11 cellular contexts compared by ENCODE assay signal in genomic region chr13:20119960-20120359, GRCh38. TPM values are rescaled to one million over a fixed set of nuclear protein-coding genes. Genes with fewer than 3 reads are reported as not detected.
DNase-seq lines count a peak whose midpoint lies in the region; ATAC-seq and TF ChIP-seq lines count a peak whose summit lies in the region.
"Had no signal": no experiment of that assay in that cellular context is flagged by ENCODE, and none has a peak within 500 bp of the region (broad histone marks: within the 10 kb centered on the region; RNA-seq: fewer than 3 reads in every experiment).

No MANE protein-coding gene starts in this region.

- 79% methylated on average over 3 of the region's 3 CpGs for WGBS in prostate gland

- H3K9ac ChIP-seq in ES-I3 (ENCODE audit: low read depth, low read length) = peak overlapping the region; percentile 31; the same call in 1 of the 2 replicates
- H3K9ac ChIP-seq in fibroblast of lung (ENCODE audit: insufficient read depth, low read length) = no peak overlapping the region

- no peak for TF ChIP-seq POLR2A in prostate gland (IDR thresholded peaks at IDR 0.05)

- TF ChIP-seq CTCF in Panc1 (IDR thresholded peaks at IDR 0.05) (no peak), fibroblast of lung (conservative IDR thresholded peaks at IDR 0.05 in 1 of 2, IDR thresholded peaks at IDR 0.05 in 1 of 2; ENCODE audit: low read depth in 1 of 2, low read length in 2 of 2) (no peak), prostate gland (IDR thresholded peaks at IDR 0.05) (no peak)

- H2AFZ ChIP-seq in fibroblast of lung (ENCODE audit: low read length) = no peak overlapping the region

- H3K27ac ChIP-seq in Panc1 (ENCODE audit: low read length) = peak overlapping the region; percentile 95
- no peak overlapping the region for H3K27ac ChIP-seq in fibroblast of lung (ENCODE audit: insufficient read depth, low read length)
- peak overlapping the region; percentile 90 to 92 for H3K27ac ChIP-seq in prostate gland

- intact Hi-C loops in Panc1 (cut with micrococcal nuclease; ENCODE audit: unreplicated experiment) (no loop called here), prostate gland (cut with DNase I) (loop anchor here (10.0 kb wide), 2 partner anchors 165 to 935 kb away; partner anchors contain the start of gene ZMYM2)

- H3K36me3 ChIP-seq in ES-I3 (ENCODE audit: insufficient read depth, low read length) = no peaks in the 10 kb centered on the region
- no peaks in the 10 kb centered on the region for H3K36me3 ChIP-seq in Panc1 (ENCODE audit: control insufficient read depth, insufficient read depth, low read length)
- H3K36me3 ChIP-seq in fibroblast of lung (ENCODE audit: control insufficient read depth, insufficient read depth, low read length) = no peaks in the 10 kb centered on the region
- no peaks in the 10 kb centered on the region for H3K36me3 ChIP-seq in prostate gland

- ATAC-seq in Panc1 = no peak

- peak overlapping the region; percentile 44 to 68 for H3K4me3 ChIP-seq in Panc1 (ENCODE audit: low read depth in 2 of 2, low read length in 2 of 2)
- peak overlapping the region in 1 of 4 experiments; percentile 45 for H3K4me3 ChIP-seq in fibroblast of lung (replicated peaks in 1 of 4; ENCODE audit: control extremely low read depth in 1 of 4, insufficient read depth in 1 of 4, low read depth in 3 of 4, low read length in 4 of 4)
- peak overlapping the region in 1 of 2 donors; percentile 24 for H3K4me3 ChIP-seq in prostate gland

- in situ Hi-C loops in Panc1 (cut with HindIII; ENCODE audit: low pct_unique_long_range_greater_than_20kb, low sequenced_read_pairs) = no loop called here

- peak overlapping the region; percentile 29 for H3K4me2 ChIP-seq in fibroblast of lung (ENCODE audit: extremely low read depth, insufficient read depth, low read length)

- no peaks in the 10 kb centered on the region for H4K20me1 ChIP-seq in fibroblast of lung (ENCODE audit: control insufficient read depth, extremely low read depth, insufficient read depth, low read length)

- H3K4me1 ChIP-seq in ES-I3 (ENCODE audit: insufficient read depth, low read length) (no peaks in the 10 kb centered on the region; the same call in 1 of the 2 replicates), Panc1 (ENCODE audit: control insufficient read depth, insufficient read depth, low read length) (peaks cover 10% of the 10 kb centered on the region), fibroblast of lung (ENCODE audit: control insufficient read depth, extremely low read depth, insufficient read depth, low read length) (peaks cover 5% of the 10 kb centered on the region), prostate gland (replicated peaks) (no peaks in the 10 kb centered on the region)

- DNase-seq in Panc1 (ENCODE audit: low read depth, low spot score) (no peak), fibroblast of lung (ENCODE audit: low read depth in 2 of 2) (no peak), prostate gland (ENCODE audit: low spot score) (no peak), SW 1271 (lab: John Stamatoyannopoulos, UW) (no peak), GDM1 (lab: John Stamatoyannopoulos, UW) (no peak), HPDE6-E6E7 (ENCODE audit: extremely low spot score) (no peak), DMS 273 treated with DMSO at 0.1 percent for 48 hours (lab: John Stamatoyannopoulos, UW) (no peak)
- DNase-seq: NCI-H1092, T1000 had no signal

- CTCF ChIA-PET in Panc1 (lab: Charles Lee) = interaction anchor here (0.6 kb wide), 1 partner anchor 44 kb away, joined by 3 read pairs; no protein-coding TSS in a partner anchor

- H3K79me2 ChIP-seq in fibroblast of lung (ENCODE audit: control insufficient read depth, insufficient read depth, low read length) = no peaks in the 10 kb centered on the region

- H3K9me3 ChIP-seq in ES-I3 (ENCODE audit: control insufficient read depth, insufficient read depth, low read length) (no peaks in the 10 kb centered on the region), Panc1 (ENCODE audit: control insufficient read depth, insufficient read depth, low read depth, low read length) (no peaks in the 10 kb centered on the region), fibroblast of lung (ENCODE audit: control insufficient read depth, insufficient read depth, low read depth, low read length) (no peaks in the 10 kb centered on the region), prostate gland (no peaks in the 10 kb centered on the region)

- POLR2A ChIA-PET in Panc1 (lab: Charles Lee) = no interaction called here

- no peaks in the 10 kb centered on the region for H3K27me3 ChIP-seq in Panc1 (ENCODE audit: control insufficient read depth, insufficient read depth, low read length)
- H3K27me3 ChIP-seq in fibroblast of lung (ENCODE audit: control insufficient read depth, insufficient read depth, low read length) = no peaks in the 10 kb centered on the region
- H3K27me3 ChIP-seq in prostate gland (replicated peaks; ENCODE audit: insufficient read depth) = no peaks in the 10 kb centered on the region

- BruUV-seq in Panc1 (replicated peaks; lab: Mats Ljungman, UMichigan) = no TSS peak

RNA-seq across cellular contexts. Expression of gene GJA3, which starts 40.9 kb away (rescaled TPM):
- 11.6 TPM for total RNA-seq in Panc1 (2021; ENCODE audit: unreplicated experiment)
- polyA plus RNA-seq in Panc1 (2012; ENCODE audit: insufficient read length) = 13.0 TPM
- total RNA-seq in fibroblast of lung = 0.26 and 0.33 TPM in 2 replicates
- polyA plus RNA-seq in fibroblast of lung = 0.44 and 1.1 TPM in 2 replicates
- polyA plus RNA-seq in fibroblast of lung (2012) = 1.1 and 1.4 TPM in 2 replicates
- polyA minus RNA-seq in fibroblast of lung (ENCODE audit: low replicate concordance) = 0.52 and 0.59 TPM in 2 replicates
- total RNA-seq in prostate gland = 1 to 10 TPM in 1 of 2 donors, under 1 TPM in 1; 0.59 to 5.2 TPM
- total RNA-seq: subcutaneous adipose tissue had no signal
